In the genomic region with DNA sequence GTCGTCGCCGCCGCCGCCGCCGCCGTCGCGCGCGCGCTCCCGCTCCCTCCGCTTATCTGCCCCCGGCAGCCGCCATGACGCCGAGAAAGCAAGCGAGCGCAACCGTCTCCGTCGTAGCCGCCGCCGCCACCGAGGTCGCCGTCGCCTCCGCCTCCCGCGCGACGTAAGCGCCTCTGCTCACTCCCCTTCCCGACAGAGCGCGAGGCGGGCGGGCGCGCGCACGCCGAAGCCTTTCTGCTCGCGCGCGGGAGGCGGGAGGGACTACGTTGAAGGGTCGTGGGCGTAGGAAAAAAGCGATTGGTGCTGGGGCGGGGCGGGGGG, we compare ENCODE assay signal across 8 cellular contexts. TPM values are rescaled to one million over a fixed set of nuclear protein-coding genes. Genes with fewer than 3 reads are reported as not detected.
DNase-seq lines count a peak whose midpoint lies in the region; ATAC-seq, FAIRE-seq and TF ChIP-seq lines count a peak whose summit lies in the region.

A gene (minus strand): TSS at position 206 of the 321 bp plus-strand sequence. CDS start 2,621 bp downstream, outside the sequence.

- H3K27ac Mint-ChIP-seq in activated B cell treated with CpG ODN at 0.5 μM for 24 hours, result peak within 1 kb of the TSS; percentile 100

- H3K4me2 ChIP-seq in keratinocyte (ENCODE audit: control insufficient read depth, extremely low read depth, insufficient read depth, low read depth, low read length), result peak within 1 kb of the TSS; percentile 99

- POLR2A ChIA-PET in activated B cell treated with CpG ODN at 0.5 μM for 24 hours (lab: Charles Lee), result interaction anchor here (0.6 to 6.1 kb wide), 15 partner anchors 12 to 1984 kb away, joined by 3 to 179 read pairs (median 4); a partner anchor contains a TSS

- CTCF ChIA-PET in activated B cell treated with CpG ODN at 0.5 μM for 24 hours (lab: Charles Lee), result interaction anchor here (1.6 to 3.1 kb wide), 2 partner anchors 21 to 104 kb away, joined by 4 to 19 read pairs; no protein-coding TSS in a partner anchor

- no peaks in the 10 kb centered on the region for H3K27me3 Mint-ChIP-seq in activated B cell treated with CpG ODN at 0.5 μM for 24 hours

- H3K9me1 ChIP-seq in keratinocyte (ENCODE audit: control insufficient read depth, extremely low read depth, insufficient read depth, low read length), result no peaks in the 10 kb centered on the region

- dilution Hi-C loops in keratinocyte (cut with MboI; ENCODE audit: extremely low pct_ligation_motif_present, low sequenced_read_pairs), result no loop called here

- H3K4me3 ChIP-seq in AG09309 (ENCODE audit: control insufficient read depth, low read depth, low read length) (peak within 1 kb of the TSS; percentile 62), keratinocyte (ENCODE audit: control insufficient read depth in 2 of 3, extremely low read depth in 1 of 3, insufficient read depth in 2 of 3, low read depth in 1 of 3, low read length in 3 of 3) (peak within 1 kb of the TSS; percentile 82 to 97 (median 90))

- DNase-seq in AG09309 (ENCODE audit: low read depth) (peak; percentile 83), NCI-H345 (lab: John Stamatoyannopoulos, UW) (peak; percentile 95), activated B cell treated with CpG ODN at 0.5 μM for 24 hours (peak; percentile 92), caudate nucleus (lab: John Stamatoyannopoulos, UW) (peak in 57 of 61 donors; percentile 41 to 98 (median 93)), keratinocyte (ENCODE audit: low read depth, low spot score) (no peak)
- DNase-seq in stimulated activated CD4-positive, alpha-beta T cell treated with anti-CD3 and anti-CD28 coated beads, Interleukin-12 subunit alpha, Interleukin-12 subunit beta, amount 100 ng/mL, for 48 hours (ENCODE audit: low read depth in 2 of 3, low spot score in 1 of 3), result peak; percentile 87 to 92 (median 87)

- TF ChIP-seq CTCF in AG09309 (IDR thresholded peaks at IDR 0.05; ENCODE audit: control insufficient read depth, insufficient read depth, low read depth, low read length, missing control alignments), result no peak
- TF ChIP-seq CTCF in activated B cell treated with CpG ODN at 0.5 μM for 24 hours (IDR thresholded peaks at IDR 0.05), result no peak
- TF ChIP-seq CTCF in keratinocyte (optimal IDR thresholded peaks at IDR 0.05 in 1 of 3, IDR thresholded peaks at IDR 0.05 in 1 of 3, conservative IDR thresholded peaks at IDR 0.05 in 1 of 3; ENCODE audit: extremely low read depth in 1 of 3, insufficient read depth in 2 of 3, low read length in 3 of 3), result no peak

- intact Hi-C loops in activated B cell treated with CpG ODN at 0.5 μM for 24 hours (cut with micrococcal nuclease), result loop anchor here (1.0 to 2.0 kb wide), 9 partner anchors 46 to 1994 kb away; a partner anchor contains a TSS

- H3K27ac ChIP-seq in caudate nucleus (ENCODE audit: low read depth, low read length) (peak within 1 kb of the TSS; percentile 99), keratinocyte (ENCODE audit: control insufficient read depth, insufficient read depth, low read length) (peak within 1 kb of the TSS; percentile 97)

- peaks cover under 1% of the 10 kb centered on the region for H3K9me3 Mint-ChIP-seq in activated B cell treated with CpG ODN at 0.5 μM for 24 hours

- H3K79me2 ChIP-seq in keratinocyte (ENCODE audit: control insufficient read depth, insufficient read depth, low read length), result peaks cover 59% of the 10 kb centered on the region

- peaks cover 71% of the 10 kb centered on the region for H3K4me1 Mint-ChIP-seq in activated B cell treated with CpG ODN at 0.5 μM for 24 hours

- H3K36me3 ChIP-seq in keratinocyte (ENCODE audit: control insufficient read depth in 2 of 2, extremely low read depth in 1 of 2, insufficient read depth in 2 of 2, low read length in 2 of 2), result peaks cover 2% of the 10 kb centered on the region in 2 experiments

- H3K4me3 Mint-ChIP-seq in activated B cell treated with CpG ODN at 0.5 μM for 24 hours, result peak within 1 kb of the TSS; percentile 99

- peak within 1 kb of the TSS; percentile 98 for H3K9ac ChIP-seq in keratinocyte (ENCODE audit: control insufficient read depth, extremely low read depth, insufficient read depth, low read length)

- H4K20me1 ChIP-seq in keratinocyte (ENCODE audit: control insufficient read depth, extremely low read depth, insufficient read depth, low read length), result peaks cover 2% of the 10 kb centered on the region

- peak; percentile 63 for ATAC-seq in GM19023 (IDR thresholded peaks at IDR 0.05; ENCODE audit: unreplicated experiment)
- peak; percentile 54 for ATAC-seq in HG03175 (IDR thresholded peaks at IDR 0.05; ENCODE audit: unreplicated experiment)
- ATAC-seq in activated B cell treated with CpG ODN at 0.5 μM for 24 hours (ENCODE audit: low read depth), result peak; percentile 60

- H3K9me3 ChIP-seq in keratinocyte (ENCODE audit: control insufficient read depth, low read depth, low read length), result no peaks in the 10 kb centered on the region

- peaks cover 11% of the 10 kb centered on the region for H3K4me1 ChIP-seq in keratinocyte (ENCODE audit: control insufficient read depth, extremely low read depth, insufficient read depth, low read length)

- peak within 1 kb of the TSS; percentile 92 for H2AFZ ChIP-seq in keratinocyte (ENCODE audit: control insufficient read depth, low read length)

- H3K27me3 ChIP-seq in keratinocyte (ENCODE audit: control insufficient read depth, extremely low read depth, insufficient read depth, low read length), result no peaks in the 10 kb centered on the region

- peaks cover 55% of the 10 kb centered on the region for H3K36me3 Mint-ChIP-seq in activated B cell treated with CpG ODN at 0.5 μM for 24 hours (ENCODE audit: low read depth)

- no peak for FAIRE-seq in keratinocyte (lab: Jason Lieb, UNC)

RNA-seq across cellular contexts. Expression of the gene that starts here (rescaled TPM):
- 65.2 and 77.5 TPM in 2 replicates for total RNA-seq in activated B cell treated with CpG ODN at 0.5 μM for 24 hours
- polyA plus RNA-seq in keratinocyte, result 16.0 to 26.5 TPM (median 18.1 TPM) in 3 replicates
- polyA plus RNA-seq in keratinocyte (2011; ENCODE audit: low read depth), result 48.5 TPM
- 8.6 and 18.5 TPM in 2 replicates for polyA plus RNA-seq in keratinocyte (2011; cell fraction: cytosol; rRNA removed)
- 35.3 and 48.2 TPM in 2 replicates for polyA plus RNA-seq in keratinocyte (2011; cell fraction: nucleus; rRNA removed)
- 17.2 and 20.5 TPM in 2 replicates for polyA plus RNA-seq in keratinocyte (2012; ENCODE audit: low replicate concordance)
- polyA minus RNA-seq in keratinocyte, result 3.9 to 51.5 TPM (median 17.4 TPM) in 3 replicates
- 14.6 TPM for polyA minus RNA-seq in keratinocyte (2011; cell fraction: cytosol; rRNA and poly(A)+ RNA removed)
- polyA minus RNA-seq in keratinocyte (2011; cell fraction: nucleus; rRNA and poly(A)+ RNA removed), result 39.1 and 68.9 TPM in 2 replicates
